In the genomic region with DNA sequence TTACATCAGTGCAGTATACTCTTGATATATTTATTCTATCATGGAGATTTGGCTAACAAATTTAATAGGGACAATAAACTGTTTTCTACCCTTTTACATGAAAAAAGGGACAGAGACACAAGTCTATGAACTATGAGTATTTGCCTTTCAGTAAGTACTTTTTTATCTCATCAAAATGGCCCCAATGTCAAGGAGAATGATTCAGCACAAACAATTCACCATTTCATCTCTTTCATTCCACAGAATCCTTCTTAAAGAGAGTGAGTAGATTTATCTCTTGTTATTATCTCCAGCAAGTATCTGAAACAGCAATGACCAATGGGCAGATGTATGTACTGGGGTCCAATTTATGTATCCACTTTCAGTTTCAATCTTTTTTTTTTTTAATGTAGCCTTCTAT, we compare ENCODE assay signal across 24 cellular contexts.
DNase-seq lines count a peak whose midpoint lies in the region; ATAC-seq, FAIRE-seq and TF ChIP-seq lines count a peak whose summit lies in the region.
"Had no signal": no experiment of that assay in that cellular context is flagged by ENCODE, and none has a peak within 500 bp of the region (broad histone marks: within the 10 kb centered on the region; RNA-seq: fewer than 3 reads in every experiment).

No MANE protein-coding gene starts in this region.

- no peak for DNase-seq in SK-N-SH
- peak; percentile 12 for DNase-seq in amniotic epithelial cell (ENCODE audit: low read depth)
- no peak for DNase-seq in brain microvascular endothelial cell
- no peak for DNase-seq in GM12892 (ENCODE audit: insufficient read length)
- DNase-seq in ureter (ENCODE audit: low spot score): no peak
- DNase-seq: AML-193; BE2C; Calu3; CD4-positive, alpha-beta T cell; CD8-positive, alpha-beta memory T cell; COR-L47; DMS53; DMS79 treated with DMSO at 0.1 percent for 48 hours; GF-D8; GM23248; H7; HCEC 1CT had no signal

- no peak for TF ChIP-seq RAD21 in SK-N-SH (IDR thresholded peaks at IDR 0.05; ENCODE audit: low read length)

- no peak for TF ChIP-seq POLR2A in GM12892 (IDR thresholded peaks at IDR 0.05; ENCODE audit: low read depth, low read length)

- CTCF ChIA-PET in SK-N-SH (lab: Yijun Ruan, JAX): no interaction called here

- TF ChIP-seq CTCF in SK-N-SH (IDR thresholded peaks at IDR 0.05) (no peak), brain microvascular endothelial cell (IDR thresholded peaks at IDR 0.05; ENCODE audit: low read depth, low read length, missing control alignments) (no peak)

- no peak; the same call in 2 of the 3 replicates for ATAC-seq in SK-N-SH treated with all-trans-retinoic acid at 6 μM for 48 hours
- ATAC-seq in GM21367 (IDR thresholded peaks at IDR 0.05; ENCODE audit: unreplicated experiment): no peak

- H3F3A ChIP-seq in SK-N-SH (replicated peaks; ENCODE audit: insufficient read depth): peaks cover 4% of the 10 kb centered on the region

- H3K36me3 ChIP-seq in SK-N-SH (replicated peaks in 1 of 2; ENCODE audit: control insufficient read depth in 1 of 2, insufficient read depth in 2 of 2, low read length in 1 of 2) (no peaks in the 10 kb centered on the region), brain microvascular endothelial cell (replicated peaks) (no peaks in the 10 kb centered on the region)
- H3K36me3 ChIP-seq: BE2C; BLaER1 treated with 17β-estradiol and CSF1 and Interleukin-3, amounts not matched to agents 10 nM and 100 nM had no signal

- TF ChIP-seq EP300 in SK-N-SH (IDR thresholded peaks at IDR 0.05; ENCODE audit: borderline replicate concordance in 1 of 2, low read depth in 1 of 2, low read length in 1 of 2): 0 out of 4 replicates have a peak, but pooled peaks of 1 of the 2 experiments have one; percentile 25

- in situ Hi-C loops in brain microvascular endothelial cell (cut with HindIII; ENCODE audit: low pct_ligation_motif_present, low sequenced_read_pairs): no loop called here

- peak overlapping the region in 1 of 2 experiments; percentile 29; a peak in 1 of 4 replicates for H3K27ac ChIP-seq in SK-N-SH (ENCODE audit: low read depth in 2 of 2, low read length in 1 of 2)
- H3K27ac ChIP-seq in brain microvascular endothelial cell: peak overlapping the region; percentile 4
- H3K27ac ChIP-seq: 22Rv1; BLaER1 treated with 17β-estradiol and CSF1 and Interleukin-3, amounts not matched to agents 10 nM and 100 nM; GM23248 had no signal

- no peak overlapping the region for H3K4me3 ChIP-seq in SK-N-SH (ENCODE audit: low read depth in 2 of 2, low read length in 1 of 2)
- no peak overlapping the region for H3K4me3 ChIP-seq in brain microvascular endothelial cell (ENCODE audit: low read depth, low read length)
- H3K4me3 ChIP-seq: BLaER1 treated with 17β-estradiol and CSF1 and Interleukin-3, amounts not matched to agents 10 nM and 100 nM; GM23248 had no signal

- H3K9me2 ChIP-seq in SK-N-SH: no peaks in the 10 kb centered on the region

- H3K4me2 ChIP-seq in SK-N-SH: no peak overlapping the region

- no peak overlapping the region for H3K9ac ChIP-seq in SK-N-SH
- H3K9ac ChIP-seq: BLaER1 treated with 17β-estradiol and CSF1 and Interleukin-3, amounts not matched to agents 10 nM and 100 nM; GM23248 had no signal

- H4K20me1 ChIP-seq in SK-N-SH (ENCODE audit: insufficient read depth): no peaks in the 10 kb centered on the region
- H4K20me1 ChIP-seq: BLaER1 treated with 17β-estradiol and CSF1 and Interleukin-3, amounts not matched to agents 10 nM and 100 nM had no signal

- H3K4me1 ChIP-seq in SK-N-SH (ENCODE audit: control insufficient read depth in 1 of 2, insufficient read depth in 2 of 2, low read depth in 1 of 2, low read length in 1 of 2): no peaks in the 10 kb centered on the region
- H3K4me1 ChIP-seq: BE2C had no signal

- FAIRE-seq in GM12892 (lab: Jason Lieb, UNC): no peak
- FAIRE-seq: A204.1, GM12891, H1 had no signal

- H2AFZ ChIP-seq in SK-N-SH (ENCODE audit: low read depth): peak overlapping the region; percentile 9; the same call in 1 of the 2 replicates
- H2AFZ ChIP-seq: GM23248 had no signal

- H3K27me3 ChIP-seq in SK-N-SH (ENCODE audit: insufficient read depth) (no peaks in the 10 kb centered on the region), brain microvascular endothelial cell (replicated peaks) (no peaks in the 10 kb centered on the region)
- H3K27me3 ChIP-seq: BLaER1 treated with 17β-estradiol and CSF1 and Interleukin-3, amounts not matched to agents 10 nM and 100 nM had no signal

- POLR2A ChIA-PET in SK-N-SH (lab: Yijun Ruan, JAX): no interaction called here

- H3K9me3 ChIP-seq in SK-N-SH: no peaks in the 10 kb centered on the region
- H3K9me3 ChIP-seq: BE2C; BLaER1 treated with 17β-estradiol and CSF1 and Interleukin-3, amounts not matched to agents 10 nM and 100 nM had no signal

- no peaks in the 10 kb centered on the region for H3K79me2 ChIP-seq in SK-N-SH (ENCODE audit: insufficient read depth)

TF ChIP-seq in SK-N-SH, 30 proteins besides CTCF, POLR2A, EP300 and RAD21:
- TF ChIP-seq JUND (IDR thresholded peaks at IDR 0.05) (no peak), NRF1 (IDR thresholded peaks at IDR 0.05; ENCODE audit: low read depth, low read length) (no peak), FOXJ3 (CRISPR knock-in tag; IDR thresholded peaks at IDR 0.05) (no peak), TCF12 (IDR thresholded peaks at IDR 0.05) (peak; percentile 29; the same call in 1 of the 2 replicates), FOSL2 (IDR thresholded peaks at IDR 0.05; ENCODE audit: borderline replicate concordance, low read depth) (peak; percentile 21; the same call in 1 of the 2 replicates), YY1 (IDR thresholded peaks at IDR 0.05; ENCODE audit: low read depth) (peak; percentile 60; the same call in 1 of the 2 replicates)
- TF ChIP-seq, protein P1, sequence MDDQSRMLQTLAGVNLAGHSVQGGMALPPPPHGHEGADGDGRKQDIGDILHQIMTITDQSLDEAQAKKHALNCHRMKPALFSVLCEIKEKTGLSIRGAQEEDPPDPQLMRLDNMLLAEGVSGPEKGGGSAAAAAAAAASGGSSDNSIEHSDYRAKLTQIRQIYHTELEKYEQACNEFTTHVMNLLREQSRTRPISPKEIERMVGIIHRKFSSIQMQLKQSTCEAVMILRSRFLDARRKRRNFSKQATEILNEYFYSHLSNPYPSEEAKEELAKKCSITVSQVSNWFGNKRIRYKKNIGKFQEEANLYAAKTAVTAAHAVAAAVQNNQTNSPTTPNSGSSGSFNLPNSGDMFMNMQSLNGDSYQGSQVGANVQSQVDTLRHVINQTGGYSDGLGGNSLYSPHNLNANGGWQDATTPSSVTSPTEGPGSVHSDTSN (IDR thresholded peaks at IDR 0.05): peak; percentile 24; the same call in 1 of the 2 replicates
TF ChIP-seq in SK-N-SH: peak in this region for 4.

TF ChIP-seq in SK-N-SH treated with all-trans-retinoic acid at 6 μM for 48 hours, 23 proteins besides CTCF, POLR2A, EP300 and RAD21:
- TF ChIP-seq, protein P2, sequence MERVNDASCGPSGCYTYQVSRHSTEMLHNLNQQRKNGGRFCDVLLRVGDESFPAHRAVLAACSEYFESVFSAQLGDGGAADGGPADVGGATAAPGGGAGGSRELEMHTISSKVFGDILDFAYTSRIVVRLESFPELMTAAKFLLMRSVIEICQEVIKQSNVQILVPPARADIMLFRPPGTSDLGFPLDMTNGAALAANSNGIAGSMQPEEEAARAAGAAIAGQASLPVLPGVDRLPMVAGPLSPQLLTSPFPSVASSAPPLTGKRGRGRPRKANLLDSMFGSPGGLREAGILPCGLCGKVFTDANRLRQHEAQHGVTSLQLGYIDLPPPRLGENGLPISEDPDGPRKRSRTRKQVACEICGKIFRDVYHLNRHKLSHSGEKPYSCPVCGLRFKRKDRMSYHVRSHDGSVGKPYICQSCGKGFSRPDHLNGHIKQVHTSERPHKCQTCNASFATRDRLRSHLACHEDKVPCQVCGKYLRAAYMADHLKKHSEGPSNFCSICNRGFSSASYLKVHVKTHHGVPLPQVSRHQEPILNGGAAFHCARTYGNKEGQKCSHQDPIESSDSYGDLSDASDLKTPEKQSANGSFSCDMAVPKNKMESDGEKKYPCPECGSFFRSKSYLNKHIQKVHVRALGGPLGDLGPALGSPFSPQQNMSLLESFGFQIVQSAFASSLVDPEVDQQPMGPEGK (CRISPR knock-in tag; IDR thresholded peaks at IDR 0.05; ENCODE audit: borderline replicate concordance): no peak
- TF ChIP-seq BACH2 (CRISPR knock-in tag; IDR thresholded peaks at IDR 0.05; ENCODE audit: borderline replicate concordance) (no peak), ZNF70 (CRISPR knock-in tag; IDR thresholded peaks at IDR 0.05) (no peak), ZNF8 (CRISPR knock-in tag; IDR thresholded peaks at IDR 0.05) (no peak)
- TF ChIP-seq, protein P3, sequence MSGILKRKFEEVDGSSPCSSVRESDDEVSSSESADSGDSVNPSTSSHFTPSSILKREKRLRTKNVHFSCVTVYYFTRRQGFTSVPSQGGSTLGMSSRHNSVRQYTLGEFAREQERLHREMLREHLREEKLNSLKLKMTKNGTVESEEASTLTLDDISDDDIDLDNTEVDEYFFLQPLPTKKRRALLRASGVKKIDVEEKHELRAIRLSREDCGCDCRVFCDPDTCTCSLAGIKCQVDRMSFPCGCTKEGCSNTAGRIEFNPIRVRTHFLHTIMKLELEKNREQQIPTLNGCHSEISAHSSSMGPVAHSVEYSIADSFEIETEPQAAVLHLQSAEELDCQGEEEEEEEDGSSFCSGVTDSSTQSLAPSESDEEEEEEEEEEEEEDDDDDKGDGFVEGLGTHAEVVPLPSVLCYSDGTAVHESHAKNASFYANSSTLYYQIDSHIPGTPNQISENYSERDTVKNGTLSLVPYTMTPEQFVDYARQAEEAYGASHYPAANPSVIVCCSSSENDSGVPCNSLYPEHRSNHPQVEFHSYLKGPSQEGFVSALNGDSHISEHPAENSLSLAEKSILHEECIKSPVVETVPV (CRISPR knock-in tag; IDR thresholded peaks at IDR 0.05): no peak
